Comparison of ENCODE assay signal across 8 cellular contexts in genomic region chr22:36435516-36436415, GRCh38. TPM values are rescaled to one million over a fixed set of nuclear protein-coding genes. Genes with fewer than 3 reads are reported as not detected.
DNase-seq lines count a peak whose midpoint lies in the region; ATAC-seq and TF ChIP-seq lines count a peak whose summit lies in the region.

No MANE protein-coding gene starts in this region.

- DNase-seq in right cardiac atrium: peak in 1 of 3 donors; percentile 31
- no peak for DNase-seq in left ventricle myocardium inferior
- DNase-seq in SW480 (ENCODE audit: low spot score): peak; percentile 87
- DNase-seq in activated naive CD8-positive, alpha-beta T cell treated with anti-CD3 and anti-CD28 coated beads, Interleukin-2, amount 50 U/mL, for 16 hours (ENCODE audit: low read depth, low spot score): peak; percentile 39
- DNase-seq in progenitor cell of endocrine pancreas (ENCODE audit: low spot score, unreplicated experiment): no peak
- DNase-seq in superior temporal gyrus (ENCODE audit: extremely low spot score): no peak
- no peak for DNase-seq in globus pallidus (ENCODE audit: low spot score)

- no peaks in the 10 kb centered on the region for H3K27me3 Mint-ChIP-seq in progenitor cell of endocrine pancreas

- H3K4me1 Mint-ChIP-seq in progenitor cell of endocrine pancreas (ENCODE audit: low read depth): peaks cover 34% of the 10 kb centered on the region

- H3K27me3 ChIP-seq in right cardiac atrium (ENCODE audit: control insufficient read depth, insufficient read depth) (no peaks in the 10 kb centered on the region), left ventricle myocardium inferior (ENCODE audit: low read depth) (no peaks in the 10 kb centered on the region)

- no peaks in the 10 kb centered on the region for H3K9me3 ChIP-seq in right cardiac atrium (ENCODE audit: control insufficient read depth, low read length)
- no peaks in the 10 kb centered on the region for H3K9me3 ChIP-seq in left ventricle myocardium inferior (replicated peaks)

- no peak overlapping the region for H3K4me3 ChIP-seq in right cardiac atrium (ENCODE audit: low read length)
- H3K4me3 ChIP-seq in left ventricle myocardium inferior: no peak overlapping the region

- ATAC-seq in right cardiac atrium (peak; percentile 8 to 26), HG03039 (IDR thresholded peaks at IDR 0.05; ENCODE audit: unreplicated experiment) (no peak)

- H3K27ac ChIP-seq in right cardiac atrium (ENCODE audit: low read length): no peak overlapping the region
- no peak overlapping the region for H3K27ac ChIP-seq in left ventricle myocardium inferior (replicated peaks)

- H3K27ac Mint-ChIP-seq in progenitor cell of endocrine pancreas: peak overlapping the region; percentile 71

- H3K4me1 ChIP-seq in right cardiac atrium (ENCODE audit: control insufficient read depth, insufficient read depth, low read length) (no peaks in the 10 kb centered on the region), left ventricle myocardium inferior (peaks cover 11% of the 10 kb centered on the region)

- no peaks in the 10 kb centered on the region for H3K36me3 ChIP-seq in left ventricle myocardium inferior

- TF ChIP-seq CTCF in left ventricle myocardium inferior (IDR thresholded peaks at IDR 0.05; ENCODE audit: borderline replicate concordance) (no peak), progenitor cell of endocrine pancreas (IDR thresholded peaks at IDR 0.05; ENCODE audit: unreplicated experiment) (no peak)

- H3K36me3 Mint-ChIP-seq in progenitor cell of endocrine pancreas (ENCODE audit: insufficient read depth): no peaks in the 10 kb centered on the region

- WGBS in right cardiac atrium: 69% methylated on average over 16 of the region's 16 CpGs

- no peak overlapping the region for H3K4me3 Mint-ChIP-seq in progenitor cell of endocrine pancreas (ENCODE audit: low read depth)

- H3K9me3 Mint-ChIP-seq in progenitor cell of endocrine pancreas (ENCODE audit: low read depth): no peaks in the 10 kb centered on the region

- intact Hi-C loops in right cardiac atrium (cut with DNase I) (no loop called here), left ventricle myocardium inferior (cut with micrococcal nuclease) (no loop called here)

RNA-seq across cellular contexts. Expression of gene TXN2, which starts 45.7 kb away (rescaled TPM):
- total RNA-seq in right cardiac atrium (100 to 1,000 TPM in 3 of 4 donors, 10 to 100 TPM in 1; 95.4 to 114 (median 105) TPM), left ventricle myocardium inferior (113 TPM), progenitor cell of endocrine pancreas (55.0 and 59.6 TPM in 2 replicates)
- polyA plus RNA-seq in right cardiac atrium: 133 TPM

RNA-seq across cellular contexts. Expression of gene MYH9, which starts 48.0 kb away (rescaled TPM):
- total RNA-seq in right cardiac atrium: 100 to 1,000 TPM; 140 to 224 (median 163) TPM
- 92.5 TPM for polyA plus RNA-seq in right cardiac atrium
- total RNA-seq in left ventricle myocardium inferior: 150 TPM
- 299 and 306 TPM in 2 replicates for total RNA-seq in progenitor cell of endocrine pancreas

Comparison
In these comparisons a context has a peak if more than half of its experiments do, and no peak if none do; other contexts are left out.
1. DNase-seq: peak in SW480 (single experiment) and activated naive CD8-positive, alpha-beta T cell treated with anti-CD3 and anti-CD28 coated beads, Interleukin-2, amount 50 U/mL, for 16 hours (single experiment); none in left ventricle myocardium inferior (single experiment), progenitor cell of endocrine pancreas (single experiment), superior temporal gyrus (single experiment) and globus pallidus (single experiment).